In the genomic region with DNA sequence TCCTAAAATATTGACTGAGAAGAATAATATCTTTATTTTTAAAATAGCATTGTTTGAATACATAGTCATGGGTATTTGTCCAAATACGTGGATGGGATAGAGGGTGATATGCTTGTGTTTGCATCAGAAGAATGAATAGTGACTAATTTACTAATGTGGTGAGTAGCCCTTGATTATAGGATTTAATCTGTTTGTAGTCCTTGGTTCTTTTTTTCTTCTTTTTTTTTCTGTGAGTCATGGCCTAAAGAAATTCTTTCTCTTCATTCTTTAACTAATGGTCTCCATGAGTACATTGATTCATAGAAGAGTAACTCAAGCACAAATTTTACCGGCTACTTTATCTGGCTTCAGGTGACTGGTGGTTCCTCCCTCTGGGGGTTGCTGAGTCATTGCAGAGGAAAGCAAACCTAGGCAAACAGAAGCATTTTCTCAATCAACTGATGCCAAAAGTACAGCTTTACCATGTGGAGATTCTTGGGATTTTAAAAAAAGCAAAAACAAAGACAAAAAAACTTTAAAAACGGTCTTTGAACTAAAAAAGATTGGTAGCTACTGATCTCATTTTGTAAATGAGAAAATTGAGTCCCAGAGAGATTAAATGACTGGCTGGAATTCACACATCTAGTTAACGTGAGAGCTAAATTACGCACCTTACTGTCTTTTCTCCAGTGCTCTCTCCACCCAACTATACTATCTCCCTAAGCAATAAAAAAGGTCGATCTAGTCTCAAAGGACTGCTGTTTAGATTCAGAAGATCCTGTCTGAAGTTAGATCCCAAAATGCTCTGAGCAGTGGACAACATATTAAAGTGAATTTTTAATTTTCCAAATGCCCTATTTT, we compare ENCODE assay signal across 9 cellular contexts. TPM values are rescaled to one million over a fixed set of nuclear protein-coding genes. Genes with fewer than 3 reads are reported as not detected.
DNase-seq lines count a peak whose midpoint lies in the region.
"Had no signal": no experiment of that assay in that cellular context is flagged by ENCODE, and none has a peak within 500 bp of the region (broad histone marks: within the 10 kb centered on the region; RNA-seq: fewer than 3 reads in every experiment).

No MANE protein-coding gene starts in this region.

- DNase-seq in A172 (ENCODE audit: low spot score) (peak; percentile 77), H7 (peak; percentile 5), SW480 (ENCODE audit: low spot score) (peak; percentile 25), hepatic stellate cell (ENCODE audit: low spot score) (peak; percentile 23), NCI-H2196 (lab: John Stamatoyannopoulos, UW; ENCODE audit: unreplicated experiment) (no peak), ecto neural progenitor cell (ENCODE audit: low spot score) (no peak), G401 (ENCODE audit: low spot score) (no peak)
- no peak for DNase-seq in activated effector memory CD4-positive, alpha-beta T cell treated with Interleukin-2 at 50 U/mL for 16 hours
- DNase-seq: Peyer's patch had no signal

- no peaks in the 10 kb centered on the region for H3K27me3 ChIP-seq in H7 (ENCODE audit: control insufficient read depth, insufficient read depth, low read length)
- H3K27me3 ChIP-seq: Peyer's patch had no signal

- no peak overlapping the region for H3K4me3 ChIP-seq in H7 (ENCODE audit: insufficient read depth, low read depth, low read length)
- H3K4me3 ChIP-seq: Peyer's patch had no signal

- in situ Hi-C loops in G401 (cut with HindIII; ENCODE audit: low sequenced_read_pairs) = no loop called here

- no peaks in the 10 kb centered on the region for H3K36me3 ChIP-seq in H7 (replicated peaks; ENCODE audit: control insufficient read depth, insufficient read depth, low read length)
- H3K36me3 ChIP-seq: Peyer's patch had no signal

RNA-seq across cellular contexts. Expression of gene AK5, which starts 40.5 kb away (rescaled TPM):
- total RNA-seq in A172 (2014; rRNA removed; shearing (Covaris generic)) = 2.0 and 9.0 TPM in 2 replicates
- total RNA-seq in H7 (2014; rRNA removed; shearing (Covaris generic)) = 0.35 and 1.2 TPM in 2 replicates
- not detected in 2 replicates for total RNA-seq in G401 (2014; rRNA removed; shearing (Covaris generic))

Comparison
In these comparisons a context has a peak if more than half of its experiments do, and no peak if none do; other contexts are left out.
1. DNase-seq: peak in A172 (single experiment), H7 (single experiment), SW480 (single experiment) and hepatic stellate cell (single experiment); none in NCI-H2196 (single experiment), ecto neural progenitor cell (single experiment), activated effector memory CD4-positive, alpha-beta T cell treated with Interleukin-2 at 50 U/mL for 16 hours (single experiment) and G401 (single experiment).